In the genomic region with DNA sequence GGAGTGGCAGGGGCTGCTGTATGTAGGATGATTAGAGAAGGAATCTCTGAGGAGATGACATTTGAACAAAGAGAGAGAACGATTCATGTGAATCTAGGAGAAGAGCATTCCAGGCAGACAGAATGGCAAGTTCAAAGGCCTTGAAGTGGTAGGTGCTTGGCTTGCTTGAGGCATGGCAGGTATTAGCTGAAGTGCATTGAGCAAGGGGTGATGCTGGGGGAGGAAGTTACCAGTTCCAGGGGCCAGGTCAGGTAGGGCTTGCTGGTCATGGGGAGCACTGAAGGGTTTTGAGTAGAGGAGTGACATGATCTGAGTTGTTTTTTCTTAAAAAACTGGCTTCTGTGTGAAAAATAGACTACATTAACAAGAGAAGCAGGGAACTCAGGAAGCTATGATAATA, we compare ENCODE assay signal across 18 cellular contexts.
DNase-seq lines count a peak whose midpoint lies in the region; ATAC-seq and TF ChIP-seq lines count a peak whose summit lies in the region.
"Had no signal": no experiment of that assay in that cellular context is flagged by ENCODE, and none has a peak within 500 bp of the region (broad histone marks: within the 10 kb centered on the region; RNA-seq: fewer than 3 reads in every experiment).

No MANE protein-coding gene starts in this region.

- H3K27ac Mint-ChIP-seq in stimulated activated effector memory CD8-positive, alpha-beta T cell treated with anti-CD3 and anti-CD28 coated beads, Interleukin-12 subunit alpha, Interleukin-12 subunit beta, amount 100 ng/mL, for 72 hours: peak overlapping the region; percentile 6
- H3K27ac Mint-ChIP-seq: CD4-positive, CD25-positive, alpha-beta regulatory T cell; HFFc6 had no signal

- H3K27me3 ChIP-seq in lung (ENCODE audit: control insufficient read depth, insufficient read depth) (no peaks in the 10 kb centered on the region), upper lobe of right lung (no peaks in the 10 kb centered on the region), MM.1S (replicated peaks; ENCODE audit: insufficient read depth, low read length) (no peaks in the 10 kb centered on the region)
- H3K27me3 ChIP-seq: BE2C had no signal

- H3F3A ChIP-seq in MM.1S (ENCODE audit: insufficient read depth, low read length): no peaks in the 10 kb centered on the region; the same call in 1 of the 2 replicates

- ATAC-seq in left colon (peak; percentile 17), lung (ENCODE audit: insufficient read depth, low FRiP score) (no peak), upper lobe of right lung (peak; percentile 73), HG02763 (IDR thresholded peaks at IDR 0.05; ENCODE audit: unreplicated experiment) (no peak)
- ATAC-seq in stimulated activated effector memory CD8-positive, alpha-beta T cell treated with anti-CD3 and anti-CD28 coated beads, Interleukin-12 subunit alpha, Interleukin-12 subunit beta, amount 100 ng/mL, for 72 hours: no peak
- ATAC-seq: HCT116 had no signal

- no peaks in the 10 kb centered on the region for H3K9me3 Mint-ChIP-seq in stimulated activated effector memory CD8-positive, alpha-beta T cell treated with anti-CD3 and anti-CD28 coated beads, Interleukin-12 subunit alpha, Interleukin-12 subunit beta, amount 100 ng/mL, for 72 hours
- H3K9me3 Mint-ChIP-seq: CD4-positive, CD25-positive, alpha-beta regulatory T cell; CD8-positive, alpha-beta memory T cell; HFFc6 had no signal

- no peak overlapping the region for H3K4me3 Mint-ChIP-seq in stimulated activated effector memory CD8-positive, alpha-beta T cell treated with anti-CD3 and anti-CD28 coated beads, Interleukin-12 subunit alpha, Interleukin-12 subunit beta, amount 100 ng/mL, for 72 hours
- H3K4me3 Mint-ChIP-seq: CD4-positive, CD25-positive, alpha-beta regulatory T cell; CD8-positive, alpha-beta memory T cell; HFFc6 had no signal

- no peaks in the 10 kb centered on the region for H3K9me3 ChIP-seq in lung (ENCODE audit: control insufficient read depth in 2 of 2, insufficient read depth in 1 of 2, low read length in 1 of 2)
- no peaks in the 10 kb centered on the region for H3K9me3 ChIP-seq in upper lobe of right lung
- no peaks in the 10 kb centered on the region for H3K9me3 ChIP-seq in MM.1S (replicated peaks; ENCODE audit: insufficient read depth, low read length)
- H3K9me3 ChIP-seq: BE2C had no signal

- WGBS in lung, 2 donors: 63 to 100% methylated on average over 1 of the region's 1 CpG

- H3K79me2 ChIP-seq in MM.1S (ENCODE audit: low read length): peaks cover 71% of the 10 kb centered on the region

- H3K27ac ChIP-seq in lung (ENCODE audit: low read depth in 1 of 2, low read length in 1 of 2) (no peak overlapping the region), upper lobe of right lung (no peak overlapping the region), MM.1S (ENCODE audit: low read length) (no peak overlapping the region)

- no peaks in the 10 kb centered on the region for H3K36me3 Mint-ChIP-seq in stimulated activated effector memory CD8-positive, alpha-beta T cell treated with anti-CD3 and anti-CD28 coated beads, Interleukin-12 subunit alpha, Interleukin-12 subunit beta, amount 100 ng/mL, for 72 hours
- H3K36me3 Mint-ChIP-seq: CD4-positive, CD25-positive, alpha-beta regulatory T cell had no signal

- H3K4me3 ChIP-seq in lung: no peak overlapping the region
- no peak overlapping the region for H3K4me3 ChIP-seq in upper lobe of right lung
- no peak overlapping the region for H3K4me3 ChIP-seq in MM.1S (ENCODE audit: low read length)

- no peaks in the 10 kb centered on the region for H3K4me1 Mint-ChIP-seq in stimulated activated effector memory CD8-positive, alpha-beta T cell treated with anti-CD3 and anti-CD28 coated beads, Interleukin-12 subunit alpha, Interleukin-12 subunit beta, amount 100 ng/mL, for 72 hours

- TF ChIP-seq CTCF in lung (IDR thresholded peaks at IDR 0.05; ENCODE audit: control extremely low read depth, extremely low read depth) (no peak), upper lobe of right lung (IDR thresholded peaks at IDR 0.05) (no peak), MM.1S (IDR thresholded peaks at IDR 0.05; ENCODE audit: low read length) (no peak)

- intact Hi-C loops in left colon (cut with DNase I, micrococcal nuclease) (no loop called here), upper lobe of right lung (cut with DNase I) (no loop called here)

- no peak overlapping the region for H3K9ac ChIP-seq in MM.1S (ENCODE audit: low read length)

- no peaks in the 10 kb centered on the region for H3K36me3 ChIP-seq in lung (ENCODE audit: control insufficient read depth in 2 of 2, insufficient read depth in 2 of 2, low read length in 2 of 2)
- no peaks in the 10 kb centered on the region for H3K36me3 ChIP-seq in upper lobe of right lung
- no peaks in the 10 kb centered on the region for H3K36me3 ChIP-seq in MM.1S (replicated peaks; ENCODE audit: insufficient read depth, low read length)
- H3K36me3 ChIP-seq: BE2C had no signal

- no peaks in the 10 kb centered on the region for H3K9me2 ChIP-seq in MM.1S (replicated peaks; ENCODE audit: insufficient read depth, low read length)

- no peak overlapping the region for H2AFZ ChIP-seq in MM.1S (ENCODE audit: low read length)

- DNase-seq in left colon (no peak), lung (ENCODE audit: low spot score) (peak; percentile 30), upper lobe of right lung (no peak), MM.1S (no peak), ecto neural progenitor cell (ENCODE audit: low spot score) (no peak)
- DNase-seq in stimulated activated effector memory CD8-positive, alpha-beta T cell treated with anti-CD3 and anti-CD28 coated beads, Interleukin-12 subunit alpha, Interleukin-12 subunit beta, amount 100 ng/mL, for 72 hours (ENCODE audit: low spot score in 2 of 2): no peak
- DNase-seq: ACHN; BE2C; C1 segment of cervical spinal cord; CD4-positive, CD25-positive, alpha-beta regulatory T cell; CD8-positive, alpha-beta memory T cell; COR-L47; GOT3; H7; HFFc6; IMR-90 had no signal

- H3K4me1 ChIP-seq in lung (ENCODE audit: control insufficient read depth in 2 of 2, insufficient read depth in 2 of 2, low read length in 2 of 2) (no peaks in the 10 kb centered on the region), upper lobe of right lung (peaks cover 10% of the 10 kb centered on the region), MM.1S (ENCODE audit: low read length) (no peaks in the 10 kb centered on the region)
- H3K4me1 ChIP-seq: BE2C had no signal

- H4K20me1 ChIP-seq in MM.1S (ENCODE audit: insufficient read depth, low read length): peaks cover 12% of the 10 kb centered on the region; the same call in 1 of the 2 replicates

- no peak overlapping the region for H3K4me2 ChIP-seq in MM.1S (ENCODE audit: low read depth, low read length)

Comparison
In these comparisons a context has a peak if more than half of its experiments do, and no peak if none do; other contexts are left out.
1. ATAC-seq: peak in left colon (single experiment) and upper lobe of right lung (single experiment); none in lung (single experiment), stimulated activated effector memory CD8-positive, alpha-beta T cell treated with anti-CD3 and anti-CD28 coated beads, Interleukin-12 subunit alpha, Interleukin-12 subunit beta, amount 100 ng/mL, for 72 hours (single experiment) and HG02763 (single experiment).